27 cellular contexts compared by ENCODE assay signal in the genomic region with DNA sequence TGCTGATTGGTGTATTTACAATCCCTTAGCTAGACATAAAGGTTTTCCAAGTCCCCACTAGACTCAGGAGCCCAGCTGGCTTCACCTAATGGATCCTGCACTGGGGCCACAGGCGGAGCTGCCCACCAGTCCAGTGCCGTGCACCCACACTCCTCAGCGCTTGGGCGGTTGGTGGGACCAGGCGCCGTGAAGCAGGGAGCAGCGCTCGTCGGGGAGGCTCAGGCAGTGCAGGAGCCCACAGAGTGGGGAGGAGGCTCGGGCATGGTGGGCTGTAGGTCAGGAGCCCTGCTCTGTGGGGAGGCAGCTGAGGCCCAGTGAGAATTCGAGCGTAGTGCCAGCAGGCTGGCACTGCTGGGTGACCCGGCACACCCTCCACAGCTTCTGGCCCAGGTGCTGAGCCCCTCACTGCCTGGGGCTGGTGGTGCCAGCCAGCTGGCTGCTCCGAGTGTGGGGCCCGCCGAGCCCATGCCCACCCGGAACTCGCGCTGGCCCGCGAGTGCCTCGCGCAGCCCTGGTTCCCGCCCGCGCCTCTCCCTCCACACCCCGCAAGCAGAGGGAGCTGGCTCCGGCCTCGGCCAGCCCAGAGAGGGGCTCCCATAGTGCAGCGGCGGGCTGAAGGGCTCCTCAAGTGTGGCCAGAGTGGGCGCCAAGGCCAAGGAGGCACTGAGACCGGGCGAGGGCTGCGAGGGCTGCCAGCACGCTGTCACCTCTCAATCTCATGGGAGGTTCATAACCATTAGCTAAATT.
"Had no signal": no experiment of that assay in that cellular context is flagged by ENCODE, and none has a peak within 500 bp of the region (broad histone marks: within the 10 kb centered on the region; RNA-seq: fewer than 3 reads in every experiment).

No MANE protein-coding gene starts in this region.

- H3K9me3 Mint-ChIP-seq: stimulated activated memory B cell treated with anti-CD40 and anti-IgM and Interleukin-4, amounts not matched to agents 10 μg/mL and 1 μg/mL and 100 μg/mL, for 72 hours had no signal

- DNase-seq: stimulated activated CD4-positive, alpha-beta T cell treated with anti-CD3 and anti-CD28 coated beads, Interleukin-2, amount 100 ng/mL, for 48 hours; stimulated activated CD4-positive, alpha-beta T cell treated with anti-CD3 and anti-CD28 coated beads, Interleukin-4, amount 100 ng/mL, for 1 hour; stimulated activated CD4-positive, alpha-beta T cell treated with anti-CD3 and anti-CD28 coated beads, Interleukin-4, amount 100 ng/mL, for 24 hours; stimulated activated CD4-positive, alpha-beta T cell treated with anti-CD3 and anti-CD28 coated beads, Interleukin-4, amount 100 ng/mL, for 4 hours; stimulated activated CD8-positive, alpha-beta memory T cell treated with anti-CD3 and anti-CD28 coated beads, Interleukin-4, amount 100 ng/mL, for 48 hours; stimulated activated naive B cell treated with anti-CD40 and anti-IgM and Interleukin-4, amounts not matched to agents 10 μg/mL and 1 μg/mL and 100 μg/mL, for 72 hours; stimulated activated naive CD4-positive, alpha-beta T cell; stimulated activated naive CD4-positive, alpha-beta T cell treated with Interleukin-2 at 50 U/mL for 16 hours; stimulated activated naive CD8-positive, alpha-beta T cell treated with anti-CD3 and anti-CD28 coated beads, Interleukin-15, amount 100 ng/mL, for 72 hours; stimulated activated naive CD8-positive, alpha-beta T cell treated with anti-CD3 and anti-CD28 coated beads, Interleukin-15, Interleukin-2, amounts not matched to agents 100 U/mL and 50 U/mL, for 24 hours; stomach; substantia nigra; testis; thyroid gland; tibial artery; transverse colon; trophoblast cell; uterus had no signal

- H3K4me3 ChIP-seq: stomach, suprapubic skin, testis, thoracic aorta, thyroid gland, tibial artery, tibial nerve, transverse colon, upper lobe of left lung, uterus, vagina had no signal

- ATAC-seq: stimulated activated effector memory CD8-positive, alpha-beta T cell treated with anti-CD3 and anti-CD28 coated beads, Interleukin-12 subunit alpha, Interleukin-12 subunit beta, amount 100 ng/mL, for 72 hours; stimulated activated memory B cell treated with anti-CD40 and anti-IgM and Interleukin-4, amounts not matched to agents 10 μg/mL and 1 μg/mL and 100 μg/mL, for 72 hours; stimulated activated naive B cell treated with anti-CD40 and anti-IgM and Interleukin-4, amounts not matched to agents 10 μg/mL and 1 μg/mL and 100 μg/mL, for 72 hours; stimulated activated naive CD8-positive, alpha-beta T cell treated with anti-CD3 and anti-CD28 coated beads, Interleukin-15, amount 100 ng/mL, for 72 hours; stimulated activated naive CD8-positive, alpha-beta T cell treated with anti-CD3 and anti-CD28 coated beads, Interleukin-15, Interleukin-2, amounts not matched to agents 100 U/mL and 50 U/mL, for 24 hours had no signal

- H3K27ac ChIP-seq: stomach, suprapubic skin, testis, thoracic aorta, thyroid gland, tibial artery, tibial nerve, transverse colon, upper lobe of left lung, uterus, vagina had no signal

- H3K36me3 ChIP-seq: stomach, suprapubic skin, thoracic aorta, thyroid gland, tibial artery, tibial nerve, transverse colon, upper lobe of left lung, uterus, vagina had no signal

- H3K27ac Mint-ChIP-seq: stimulated activated effector memory CD8-positive, alpha-beta T cell treated with anti-CD3 and anti-CD28 coated beads, Interleukin-12 subunit alpha, Interleukin-12 subunit beta, amount 100 ng/mL, for 72 hours; stimulated activated memory B cell treated with anti-CD40 and anti-IgM and Interleukin-4, amounts not matched to agents 10 μg/mL and 1 μg/mL and 100 μg/mL, for 72 hours; stimulated activated naive B cell treated with anti-CD40 and anti-IgM and Interleukin-4, amounts not matched to agents 10 μg/mL and 1 μg/mL and 100 μg/mL, for 72 hours; stimulated activated naive CD8-positive, alpha-beta T cell treated with anti-CD3 and anti-CD28 coated beads, Interleukin-15, amount 100 ng/mL, for 72 hours; stimulated activated naive CD8-positive, alpha-beta T cell treated with anti-CD3 and anti-CD28 coated beads, Interleukin-15, Interleukin-2, amounts not matched to agents 100 ng/mL and 50 ng/mL, for 24 hours; type B pancreatic cell had no signal

- H3K27me3 Mint-ChIP-seq: stimulated activated memory B cell treated with anti-CD40 and anti-IgM and Interleukin-4, amounts not matched to agents 10 μg/mL and 1 μg/mL and 100 μg/mL, for 72 hours; stimulated activated naive B cell treated with anti-CD40 and anti-IgM and Interleukin-4, amounts not matched to agents 10 μg/mL and 1 μg/mL and 100 μg/mL, for 72 hours; stimulated activated naive CD8-positive, alpha-beta T cell treated with anti-CD3 and anti-CD28 coated beads, Interleukin-15, amount 100 ng/mL, for 72 hours; stimulated activated naive CD8-positive, alpha-beta T cell treated with anti-CD3 and anti-CD28 coated beads, Interleukin-15, Interleukin-2, amounts not matched to agents 100 ng/mL and 50 ng/mL, for 24 hours; type B pancreatic cell had no signal

- H3K9me3 ChIP-seq: testis, thoracic aorta, thyroid gland, transverse colon, uterus, vagina had no signal

- H3K27me3 ChIP-seq: stomach, suprapubic skin, testis, thyroid gland, tibial artery, tibial nerve, transverse colon, upper lobe of left lung, uterus, vagina had no signal

- H3K4me1 Mint-ChIP-seq: stimulated activated effector memory CD8-positive, alpha-beta T cell treated with anti-CD3 and anti-CD28 coated beads, Interleukin-12 subunit alpha, Interleukin-12 subunit beta, amount 100 ng/mL, for 72 hours; stimulated activated memory B cell treated with anti-CD40 and anti-IgM and Interleukin-4, amounts not matched to agents 10 μg/mL and 1 μg/mL and 100 μg/mL, for 72 hours; stimulated activated naive B cell treated with anti-CD40 and anti-IgM and Interleukin-4, amounts not matched to agents 10 μg/mL and 1 μg/mL and 100 μg/mL, for 72 hours; stimulated activated naive CD8-positive, alpha-beta T cell treated with anti-CD3 and anti-CD28 coated beads, Interleukin-15, amount 100 ng/mL, for 72 hours had no signal

- H3K4me3 Mint-ChIP-seq: stimulated activated effector memory CD8-positive, alpha-beta T cell treated with anti-CD3 and anti-CD28 coated beads, Interleukin-12 subunit alpha, Interleukin-12 subunit beta, amount 100 ng/mL, for 72 hours; stimulated activated memory B cell treated with anti-CD40 and anti-IgM and Interleukin-4, amounts not matched to agents 10 μg/mL and 1 μg/mL and 100 μg/mL, for 72 hours; stimulated activated naive B cell treated with anti-CD40 and anti-IgM and Interleukin-4, amounts not matched to agents 10 μg/mL and 1 μg/mL and 100 μg/mL, for 72 hours; stimulated activated naive CD8-positive, alpha-beta T cell treated with anti-CD3 and anti-CD28 coated beads, Interleukin-15, amount 100 ng/mL, for 72 hours; stimulated activated naive CD8-positive, alpha-beta T cell treated with anti-CD3 and anti-CD28 coated beads, Interleukin-15, Interleukin-2, amounts not matched to agents 100 ng/mL and 50 ng/mL, for 24 hours; type B pancreatic cell had no signal

- H3K36me3 Mint-ChIP-seq: stimulated activated effector memory CD8-positive, alpha-beta T cell treated with anti-CD3 and anti-CD28 coated beads, Interleukin-12 subunit alpha, Interleukin-12 subunit beta, amount 100 ng/mL, for 72 hours; stimulated activated memory B cell treated with anti-CD40 and anti-IgM and Interleukin-4, amounts not matched to agents 10 μg/mL and 1 μg/mL and 100 μg/mL, for 72 hours; stimulated activated naive B cell treated with anti-CD40 and anti-IgM and Interleukin-4, amounts not matched to agents 10 μg/mL and 1 μg/mL and 100 μg/mL, for 72 hours; type B pancreatic cell had no signal

- H3K4me1 ChIP-seq: stomach, suprapubic skin, testis, thyroid gland, tibial artery, tibial nerve, transverse colon, upper lobe of left lung, uterus, vagina had no signal
